11 cellular contexts compared by ENCODE assay signal in genomic region chr3:197952440-197952839, GRCh38. TPM values are rescaled to one million over a fixed set of nuclear protein-coding genes. Genes with fewer than 3 reads are reported as not detected.
DNase-seq lines count a peak whose midpoint lies in the region; ATAC-seq and TF ChIP-seq lines count a peak whose summit lies in the region.
"Had no signal": no experiment of that assay in that cellular context is flagged by ENCODE, and none has a peak within 500 bp of the region (broad histone marks: within the 10 kb centered on the region; RNA-seq: fewer than 3 reads in every experiment).

No MANE protein-coding gene starts in this region.

- WGBS in heart left ventricle, 4 donors: 88 to 92% (median 90%) methylated on average over 9 of the region's 9 CpGs
- WGBS in heart right ventricle, 2 donors: 90 to 94% methylated on average over 9 of the region's 9 CpGs

- H3K27ac Mint-ChIP-seq in stimulated activated naive B cell treated with anti-CD40 and anti-IgM and Interleukin-4, amounts not matched to agents 10 μg/mL and 1 μg/mL and 100 μg/mL, for 72 hours: peak overlapping the region; percentile 92

- H3K9me3 Mint-ChIP-seq in stimulated activated naive B cell treated with anti-CD40 and anti-IgM and Interleukin-4, amounts not matched to agents 10 μg/mL and 1 μg/mL and 100 μg/mL, for 72 hours: no peaks in the 10 kb centered on the region

- peaks cover 49 to 66% of the 10 kb centered on the region in 2 donors for H3K36me3 Mint-ChIP-seq in stimulated activated naive B cell treated with anti-CD40 and anti-IgM and Interleukin-4, amounts not matched to agents 10 μg/mL and 1 μg/mL and 100 μg/mL, for 72 hours

- intact Hi-C loops in heart left ventricle (cut with DNase I) (no loop called here), heart right ventricle (cut with DNase I) (no loop called here)

- H3K27ac ChIP-seq in heart left ventricle: peak overlapping the region in 8 of 12 donors; percentile 48 to 89 (median 74)
- H3K27ac ChIP-seq in heart right ventricle: peak overlapping the region in 4 of 10 donors; percentile 22 to 78 (median 60)
- peak overlapping the region; percentile 90; the same call in 1 of the 2 replicates for H3K27ac ChIP-seq in VCaP
- H3K27ac ChIP-seq: spleen had no signal

- TF ChIP-seq POLR2A in heart left ventricle (IDR thresholded peaks at IDR 0.05): no peak

- DNase-seq in heart left ventricle (no peak), heart right ventricle (no peak), fibroblast of mammary gland (ENCODE audit: low read depth) (no peak), HuH-7 (ENCODE audit: low spot score) (no peak), NCI-H2227 (lab: John Stamatoyannopoulos, UW; ENCODE audit: unreplicated experiment) (no peak), 8988T (no peak)
- DNase-seq in stimulated activated naive B cell treated with anti-CD40 and anti-IgM and Interleukin-4, amounts not matched to agents 10 μg/mL and 1 μg/mL and 100 μg/mL, for 72 hours: no peak
- DNase-seq: effector CD4-positive, alpha-beta T cell; NCI-H1417 treated with DMSO at 0.1 percent for 48 hours; spleen had no signal

- no peaks in the 10 kb centered on the region for H3K9me3 ChIP-seq in heart left ventricle
- no peaks in the 10 kb centered on the region for H3K9me3 ChIP-seq in heart right ventricle
- H3K9me3 ChIP-seq: spleen had no signal

- H3K4me3 Mint-ChIP-seq in stimulated activated naive B cell treated with anti-CD40 and anti-IgM and Interleukin-4, amounts not matched to agents 10 μg/mL and 1 μg/mL and 100 μg/mL, for 72 hours: peak overlapping the region; percentile 73 to 77

- H3K4me1 ChIP-seq in heart left ventricle (peaks cover 10 to 62% (median 39%) of the 10 kb centered on the region in 12 donors), heart right ventricle (peaks cover 12 to 66% (median 51%) of the 10 kb centered on the region in 9 donors)

- H3K36me3 ChIP-seq in heart left ventricle: peaks cover 4 to 65% (median 60%) of the 10 kb centered on the region in 9 donors
- H3K36me3 ChIP-seq in heart right ventricle: peaks cover 0 to 64% (median 43%) of the 10 kb centered on the region in 9 donors

- H3K4me3 ChIP-seq in heart left ventricle (no peak overlapping the region), heart right ventricle (no peak overlapping the region), fibroblast of mammary gland (ENCODE audit: control insufficient read depth, low read depth, low read length) (peak overlapping the region; percentile 13)

- ATAC-seq in heart left ventricle (no peak), heart right ventricle (no peak)
- no peak for ATAC-seq in stimulated activated naive B cell treated with anti-CD40 and anti-IgM and Interleukin-4, amounts not matched to agents 10 μg/mL and 1 μg/mL and 100 μg/mL, for 72 hours (replicated peaks)

- no peaks in the 10 kb centered on the region for H3K27me3 Mint-ChIP-seq in stimulated activated naive B cell treated with anti-CD40 and anti-IgM and Interleukin-4, amounts not matched to agents 10 μg/mL and 1 μg/mL and 100 μg/mL, for 72 hours

- H3K4me1 Mint-ChIP-seq in stimulated activated naive B cell treated with anti-CD40 and anti-IgM and Interleukin-4, amounts not matched to agents 10 μg/mL and 1 μg/mL and 100 μg/mL, for 72 hours: peaks cover 23 to 62% of the 10 kb centered on the region in 2 donors

- H3K27me3 ChIP-seq in heart left ventricle: no peaks in the 10 kb centered on the region
- H3K27me3 ChIP-seq in heart right ventricle: no peaks in the 10 kb centered on the region
- H3K27me3 ChIP-seq: spleen had no signal

- no peak for TF ChIP-seq CTCF in heart left ventricle (IDR thresholded peaks at IDR 0.05)
- TF ChIP-seq CTCF in heart right ventricle (IDR thresholded peaks at IDR 0.05): no peak
- no peak for TF ChIP-seq CTCF in VCaP (conservative IDR thresholded peaks at IDR 0.05)
- no peak for TF ChIP-seq CTCF in fibroblast of mammary gland (conservative IDR thresholded peaks at IDR 0.05; ENCODE audit: control insufficient read depth, insufficient read depth, low read depth, low read length)

RNA-seq across cellular contexts. Expression of gene RPL35A, which starts 2.5 kb away (rescaled TPM):
- total RNA-seq in heart left ventricle (100 to 1,000 TPM; 374 to 941 (median 729) TPM), heart right ventricle (100 to 1,000 TPM; 674 to 856 (median 795) TPM)
- polyA plus RNA-seq in heart left ventricle (1,000 to 10,000 TPM; 1,426 to 1,760 TPM), heart right ventricle (1,000 to 10,000 TPM; 1,199 to 1,493 TPM)

RNA-seq across cellular contexts. Expression of gene LMLN, which starts 7.6 kb away (rescaled TPM):
- total RNA-seq in heart left ventricle (10 to 100 TPM in 3 of 9 donors, 1 to 10 TPM in 6; 4.1 to 17.1 (median 9.0) TPM), heart right ventricle (10 to 100 TPM in 7 of 10 donors, 1 to 10 TPM in 3; 8.7 to 15.2 (median 11.0) TPM)
- polyA plus RNA-seq in heart left ventricle (1 to 10 TPM; 2.5 to 5.7 TPM), heart right ventricle (1 to 10 TPM; 2.0 to 3.1 TPM)
